In genomic region chr17:62057696-62058095, GRCh38 we compare ENCODE assay signal across 1 cellular context.
TF ChIP-seq lines count a peak whose summit lies in the region.

No MANE protein-coding gene starts in this region.

TF ChIP-seq in SK-N-SH, 30 proteins besides CTCF, POLR2A, EP300 and RAD21:
- TF ChIP-seq IRF3 (IDR thresholded peaks at IDR 0.05; ENCODE audit: low read depth, low read length) (no peak), TEAD4 (IDR thresholded peaks at IDR 0.05; ENCODE audit: borderline replicate concordance, insufficient read depth) (no peak), TCF12 (IDR thresholded peaks at IDR 0.05) (no peak), REST (IDR thresholded peaks at IDR 0.05; ENCODE audit: low read depth, low read length) (no peak), MAX (IDR thresholded peaks at IDR 0.05; ENCODE audit: low read depth) (no peak), GATA2 (CRISPR knock-in tag; IDR thresholded peaks at IDR 0.05) (no peak), GABPA (IDR thresholded peaks at IDR 0.05; ENCODE audit: low read depth) (no peak), PBX3 (IDR thresholded peaks at IDR 0.05) (no peak), RCOR1 (IDR thresholded peaks at IDR 0.05; ENCODE audit: low read length) (no peak), SMC3 (IDR thresholded peaks at IDR 0.05; ENCODE audit: low read depth, low read length) (no peak), ZBTB33 (IDR thresholded peaks at IDR 0.05; ENCODE audit: borderline replicate concordance, low read depth) (no peak), USF2 (IDR thresholded peaks at IDR 0.05; ENCODE audit: borderline replicate concordance, low read depth, low read length) (no peak), NFIC (IDR thresholded peaks at IDR 0.05; ENCODE audit: borderline replicate concordance) (no peak), CHD2 (IDR thresholded peaks at IDR 0.05; ENCODE audit: low read length, partially characterized antibody) (no peak), JUND (IDR thresholded peaks at IDR 0.05) (no peak), USF1 (IDR thresholded peaks at IDR 0.05; ENCODE audit: borderline replicate concordance, low read depth) (no peak), MXI1 (IDR thresholded peaks at IDR 0.05; ENCODE audit: low read depth, low read length) (no peak), TAF1 (IDR thresholded peaks at IDR 0.05; ENCODE audit: borderline replicate concordance, low read depth, low read length) (no peak), RXRA (IDR thresholded peaks at IDR 0.05; ENCODE audit: borderline replicate concordance, low read depth) (no peak)
